ENCODE assay signal across 9 cellular contexts in genomic region chr16:48132696-48133095, GRCh38. TPM values are rescaled to one million over a fixed set of nuclear protein-coding genes. Genes with fewer than 3 reads are reported as not detected.
"Had no signal": no experiment of that assay in that cellular context is flagged by ENCODE, and none has a peak within 500 bp of the region (broad histone marks: within the 10 kb centered on the region; RNA-seq: fewer than 3 reads in every experiment).

No MANE protein-coding gene starts in this region.

- H3K4me1 Mint-ChIP-seq: GM23338 had no signal

- H3K4me3 ChIP-seq: GM23338, K562 had no signal

- FAIRE-seq: H1, H54, HepG2, K562 had no signal

- H3K4me3 Mint-ChIP-seq: GM23338, H9 had no signal

- H3K27ac Mint-ChIP-seq: GM23338, H9 had no signal

- ATAC-seq: GM23338, HepG2, K562 had no signal

- H3K27ac ChIP-seq: HL-60 had no signal

- H3K9me3 Mint-ChIP-seq: GM23338, H9 had no signal

- DNase-seq: H9, HCEC 1CT had no signal

- H3K4me2 ChIP-seq: GM23338 had no signal

RNA-seq across cellular contexts. Expression of gene ABCC12, which starts 23.1 kb away (rescaled TPM):
- total RNA-seq: GM23338, H1, HepG2, HT1080, K562 had no signal
- polyA plus RNA-seq: GM23338, HepG2, K562 had no signal
